ENCODE assay signal across 23 cellular contexts in genomic region chr2:221197223-221197622, GRCh38.
DNase-seq lines count a peak whose midpoint lies in the region; ATAC-seq, FAIRE-seq and TF ChIP-seq lines count a peak whose summit lies in the region.
"Had no signal": no experiment of that assay in that cellular context is flagged by ENCODE, and none has a peak within 500 bp of the region (broad histone marks: within the 10 kb centered on the region; RNA-seq: fewer than 3 reads in every experiment).

No MANE protein-coding gene starts in this region.

- H3K9me3 ChIP-seq in OCI-LY7 (ENCODE audit: low read length) (no peaks in the 10 kb centered on the region; the same call in 1 of the 2 replicates), endothelial cell of umbilical vein (replicated peaks; ENCODE audit: control insufficient read depth, insufficient read depth, low read length) (no peaks in the 10 kb centered on the region)
- H3K9me3 ChIP-seq: BLaER1 treated with 17β-estradiol and CSF1 and Interleukin-3, amounts not matched to agents 10 nM and 100 nM had no signal

- H3K4me2 ChIP-seq in OCI-LY7 (ENCODE audit: low read length) (peak overlapping the region; percentile 30), endothelial cell of umbilical vein (ENCODE audit: insufficient read depth, low read length) (no peak overlapping the region)
- H3K4me2 ChIP-seq: BLaER1 treated with 17β-estradiol and CSF1 and Interleukin-3, amounts not matched to agents 10 nM and 100 nM had no signal

- no peaks in the 10 kb centered on the region for H3K36me3 ChIP-seq in OCI-LY7 (ENCODE audit: insufficient read depth, low read length)
- no peaks in the 10 kb centered on the region for H3K36me3 ChIP-seq in endothelial cell of umbilical vein (ENCODE audit: control insufficient read depth in 2 of 2, extremely low read depth in 1 of 2, insufficient read depth in 2 of 2, low read length in 2 of 2)
- H3K36me3 ChIP-seq: BLaER1 treated with 17β-estradiol and CSF1 and Interleukin-3, amounts not matched to agents 10 nM and 100 nM had no signal

- H4K20me1 ChIP-seq in OCI-LY7 (ENCODE audit: insufficient read depth, low read length) (no peaks in the 10 kb centered on the region), endothelial cell of umbilical vein (replicated peaks; ENCODE audit: control insufficient read depth, extremely low read depth, insufficient read depth, low read length) (no peaks in the 10 kb centered on the region)
- H4K20me1 ChIP-seq: BLaER1 treated with 17β-estradiol and CSF1 and Interleukin-3, amounts not matched to agents 10 nM and 100 nM had no signal

- no peak for ATAC-seq in T-cell (replicated peaks in 1 of 4)
- no peak for ATAC-seq in HG03095 (IDR thresholded peaks at IDR 0.05; ENCODE audit: unreplicated experiment)
- ATAC-seq: CD8-positive, alpha-beta T cell had no signal

- intact Hi-C loops in OCI-LY7 (cut with micrococcal nuclease; ENCODE audit: unreplicated experiment), result no loop called here
- intact Hi-C loops in endothelial cell of umbilical vein (cut with micrococcal nuclease), result no loop called here

- H3K27me3 ChIP-seq in endothelial cell of umbilical vein (ENCODE audit: control insufficient read depth in 2 of 2, insufficient read depth in 2 of 2, low read length in 2 of 2), result no peaks in the 10 kb centered on the region
- H3K27me3 ChIP-seq: BLaER1 treated with 17β-estradiol and CSF1 and Interleukin-3, amounts not matched to agents 10 nM and 100 nM had no signal

- peaks cover 0 to 7% (median 0%) of the 10 kb centered on the region in 3 donors for H3K9me3 Mint-ChIP-seq in T-cell
- H3K9me3 Mint-ChIP-seq: CD8-positive, alpha-beta T cell had no signal

- dilution Hi-C loops in endothelial cell of umbilical vein (cut with MboI; ENCODE audit: extremely low pct_ligation_motif_present, low sequenced_read_pairs), result no loop called here

- CTCF ChIA-PET in OCI-LY7 (lab: Charles Lee; ENCODE audit: unreplicated experiment) (no interaction called here), endothelial cell of umbilical vein (lab: Charles Lee) (no interaction called here), T-cell (lab: Charles Lee) (no interaction called here)

- no peak for TF ChIP-seq POLR2A in endothelial cell of umbilical vein (IDR thresholded peaks at IDR 0.05; ENCODE audit: low read depth, low read length)

- H3K36me3 Mint-ChIP-seq in T-cell, result no peaks in the 10 kb centered on the region
- H3K36me3 Mint-ChIP-seq: CD8-positive, alpha-beta T cell had no signal

- H3K79me2 ChIP-seq in OCI-LY7 (ENCODE audit: insufficient read depth, low read depth, low read length), result no peaks in the 10 kb centered on the region
- no peaks in the 10 kb centered on the region for H3K79me2 ChIP-seq in endothelial cell of umbilical vein (ENCODE audit: control insufficient read depth, insufficient read depth, low read length)

- BruUV-seq in OCI-LY7 (replicated peaks; lab: Mats Ljungman, UMichigan) (no TSS peak), endothelial cell of umbilical vein (replicated peaks; lab: Mats Ljungman, UMichigan) (no TSS peak)

- peaks cover 0 to 2% of the 10 kb centered on the region in 2 donors for H3K27me3 Mint-ChIP-seq in T-cell

- FAIRE-seq in endothelial cell of umbilical vein (lab: Jason Lieb, UNC), result no peak
- FAIRE-seq: G401.6, GM12891, GM18507, H54, HTR-8/SVneo had no signal

- no peaks in the 10 kb centered on the region for H3K9me2 ChIP-seq in OCI-LY7 (ENCODE audit: insufficient read depth, low read length)

- DNase-seq in NCI-H345 (lab: John Stamatoyannopoulos, UW) (peak; percentile 30), NCI-H345 treated with DMSO at 0.1 percent for 48 hours (lab: John Stamatoyannopoulos, UW; ENCODE audit: unreplicated experiment) (no peak), OCI-LY7 (ENCODE audit: low spot score) (no peak), endothelial cell of umbilical vein (ENCODE audit: low read depth, low spot score) (no peak), T-cell (no peak), GOT3 (lab: John Stamatoyannopoulos, UW) (no peak)
- DNase-seq in activated T-cell treated with anti-CD3 and anti-CD28 coated beads, Interleukin-2, amount 50 U/mL, for 1 hour, result no peak
- DNase-seq: CD8-positive, alpha-beta T cell; COR-L47; DMS 273 treated with DMSO at 0.1 percent for 48 hours; DMS53; DND-41; GM23248; HCEC 1CT; IMR-90 had no signal

- no peak overlapping the region for H3K4me3 Mint-ChIP-seq in T-cell
- H3K4me3 Mint-ChIP-seq: CD8-positive, alpha-beta T cell had no signal

- no peak overlapping the region for H3K27ac Mint-ChIP-seq in T-cell
- H3K27ac Mint-ChIP-seq: CD8-positive, alpha-beta T cell had no signal

- TF ChIP-seq CTCF in OCI-LY7 (conservative IDR thresholded peaks at IDR 0.05; ENCODE audit: low read length) (no peak), endothelial cell of umbilical vein (IDR thresholded peaks at IDR 0.05; ENCODE audit: extremely low read depth in 1 of 2, insufficient read depth in 1 of 2, low read depth in 1 of 2, low read length in 2 of 2) (no peak)

- H3K9me1 ChIP-seq in endothelial cell of umbilical vein (replicated peaks; ENCODE audit: control insufficient read depth, extremely low read depth, insufficient read depth, low read length), result no peaks in the 10 kb centered on the region

- H2AFZ ChIP-seq in OCI-LY7 (ENCODE audit: low read length) (peak overlapping the region; percentile 47; the same call in 1 of the 2 replicates), endothelial cell of umbilical vein (ENCODE audit: low read depth, low read length) (no peak overlapping the region)
- H2AFZ ChIP-seq: GM23248 had no signal

- H3K27ac ChIP-seq in OCI-LY7 (ENCODE audit: low read depth, low read length, poor library complexity, severe bottlenecking) (no peak overlapping the region), endothelial cell of umbilical vein (ENCODE audit: insufficient read depth, low read depth, low read length) (no peak overlapping the region)
- H3K27ac ChIP-seq: 22Rv1; BLaER1 treated with 17β-estradiol and CSF1 and Interleukin-3, amounts not matched to agents 10 nM and 100 nM; GM23248 had no signal

- POLR2A ChIA-PET in OCI-LY7 (lab: Charles Lee) (interaction anchor here (1.0 to 4.0 kb wide), 3 partner anchors 8 to 24 kb away, joined by 4 to 19 read pairs (median 5); no protein-coding TSS in a partner anchor), endothelial cell of umbilical vein (lab: Charles Lee) (no interaction called here), T-cell (lab: Charles Lee) (no interaction called here)

- no peak overlapping the region for H3K4me3 ChIP-seq in OCI-LY7 (ENCODE audit: low read depth, low read length, poor library complexity, severe bottlenecking)
- H3K4me3 ChIP-seq in endothelial cell of umbilical vein (replicated peaks in 1 of 3; ENCODE audit: insufficient read depth in 1 of 3, low read depth in 1 of 3, low read length in 3 of 3), result no peak overlapping the region
- H3K4me3 ChIP-seq: BLaER1 treated with 17β-estradiol and CSF1 and Interleukin-3, amounts not matched to agents 10 nM and 100 nM; GM23248 had no signal

- H3K4me1 ChIP-seq in OCI-LY7 (ENCODE audit: insufficient read depth, low read length, poor library complexity, severe bottlenecking) (peaks cover 47% of the 10 kb centered on the region), endothelial cell of umbilical vein (ENCODE audit: control insufficient read depth, extremely low read depth, insufficient read depth, low read length) (no peaks in the 10 kb centered on the region)

- H3K9ac ChIP-seq in endothelial cell of umbilical vein (replicated peaks; ENCODE audit: extremely low read depth, insufficient read depth, low read length), result no peak overlapping the region
- H3K9ac ChIP-seq: BLaER1 treated with 17β-estradiol and CSF1 and Interleukin-3, amounts not matched to agents 10 nM and 100 nM; GM23248 had no signal

- peaks cover 0 to 2% (median 0%) of the 10 kb centered on the region in 3 donors for H3K4me1 Mint-ChIP-seq in T-cell

TF ChIP-seq in endothelial cell of umbilical vein, 7 proteins besides CTCF, POLR2A, EP300 and RAD21:
- TF ChIP-seq GATA2 (IDR thresholded peaks at IDR 0.05; ENCODE audit: insufficient read depth, insufficient read length, low read depth, low read length), result no peak
- TF ChIP-seq FOS (IDR thresholded peaks at IDR 0.05; ENCODE audit: borderline replicate concordance, insufficient read depth, low read length), result peak; percentile 4
